In genomic region chr6:27863962-27864905, GRCh38 we compare ENCODE assay signal across 1 cellular context.
TF ChIP-seq lines count a peak whose summit lies in the region.

No MANE protein-coding gene starts in this region.

TF ChIP-seq in K562, 482 proteins besides CTCF, POLR2A, EP300 and RAD21 (continued from another document):
- peak; percentile 40 to 50; a peak in 2 of 4 replicates for TF ChIP-seq NRF1 (conservative IDR thresholded peaks at IDR 0.05 in 1 of 2, IDR thresholded peaks at IDR 0.05 in 1 of 2)
- no peak for TF ChIP-seq SMARCE1 (IDR thresholded peaks at IDR 0.05)
- TF ChIP-seq YBX1 (IDR thresholded peaks at IDR 0.05): no peak
- no peak for TF ChIP-seq LCOR (CRISPR knock-in tag; IDR thresholded peaks at IDR 0.05)
- TF ChIP-seq SMARCB1 (IDR thresholded peaks at IDR 0.05; ENCODE audit: insufficient read length, low read depth): no peak
- no peak for TF ChIP-seq HNRNPH1 (optimal IDR thresholded peaks at IDR 0.05; ENCODE audit: low read depth, low read length)
- no peak for TF ChIP-seq PCBP2 (IDR thresholded peaks at IDR 0.05; ENCODE audit: low read depth, low read length, poor library complexity, severe bottlenecking)
- no peak for TF ChIP-seq COPS2 (conservative IDR thresholded peaks at IDR 0.05)
- no peak for TF ChIP-seq KAT7 (CRISPR knock-in tag; IDR thresholded peaks at IDR 0.05; ENCODE audit: borderline replicate concordance)
- no peak for TF ChIP-seq KDM4B (IDR thresholded peaks at IDR 0.05; ENCODE audit: borderline replicate concordance in 2 of 2, low read depth in 1 of 2)
- TF ChIP-seq BMI1 (IDR thresholded peaks at IDR 0.05; ENCODE audit: low read length): no peak
- TF ChIP-seq TFAP4 (CRISPR knock-in tag; IDR thresholded peaks at IDR 0.05; ENCODE audit: borderline replicate concordance): peak; percentile 7; the same call in 1 of the 2 replicates
- TF ChIP-seq DDX20 (tag; IDR thresholded peaks at IDR 0.05; ENCODE audit: low read depth): no peak
- TF ChIP-seq NEUROD1 (IDR thresholded peaks at IDR 0.05; ENCODE audit: borderline replicate concordance, low read depth, low read length, partially characterized antibody): no peak
- TF ChIP-seq POLR3A (IDR thresholded peaks at IDR 0.05; ENCODE audit: borderline replicate concordance, extremely low read depth, insufficient read depth, insufficient read length): no peak
- no peak for TF ChIP-seq TFAM (CRISPR knock-in tag; conservative IDR thresholded peaks at IDR 0.05)
- TF ChIP-seq STAT5A (IDR thresholded peaks at IDR 0.05; ENCODE audit: borderline replicate concordance, low read length): no peak
- TF ChIP-seq KDM1A (IDR thresholded peaks at IDR 0.05): no peak
- TF ChIP-seq ZNF175 (CRISPR knock-in tag; IDR thresholded peaks at IDR 0.05; ENCODE audit: low read depth): no peak
- TF ChIP-seq C11orf30 (IDR thresholded peaks at IDR 0.05; ENCODE audit: low read depth): no peak
- no peak for TF ChIP-seq ILK (tag; IDR thresholded peaks at IDR 0.05; ENCODE audit: borderline replicate concordance, low read depth)
- TF ChIP-seq BCL6 (CRISPR knock-in tag; IDR thresholded peaks at IDR 0.05): no peak
- TF ChIP-seq NR3C1 (CRISPR knock-in tag; IDR thresholded peaks at IDR 0.05): no peak
- TF ChIP-seq ZBTB40 (IDR thresholded peaks at IDR 0.05): no peak
- no peak for TF ChIP-seq ZBTB40 (CRISPR knock-in tag; IDR thresholded peaks at IDR 0.05)
- TF ChIP-seq ZNF232 (CRISPR knock-in tag; IDR thresholded peaks at IDR 0.05): no peak
- no peak for TF ChIP-seq ELF2 (CRISPR knock-in tag; IDR thresholded peaks at IDR 0.05)
- TF ChIP-seq CHD1 (IDR thresholded peaks at IDR 0.05; ENCODE audit: low read length): peak; percentile 18
- no peak for TF ChIP-seq ELF4 (CRISPR knock-in tag; IDR thresholded peaks at IDR 0.05)
- TF ChIP-seq HES1 (IDR thresholded peaks at IDR 0.05; ENCODE audit: low read depth): no peak
- TF ChIP-seq MIER1 (IDR thresholded peaks at IDR 0.05; ENCODE audit: low read depth): no peak
- 0 out of 2 replicates have a peak, but pooled peaks have one; percentile 39 for TF ChIP-seq RBFOX2 (IDR thresholded peaks at IDR 0.05; ENCODE audit: low read depth, low read length)
- TF ChIP-seq PPARD (CRISPR knock-in tag; IDR thresholded peaks at IDR 0.05): no peak
